ENCODE assay signal across 20 cellular contexts in genomic region chr5:581266-581665, GRCh38.
"Had no signal": no experiment of that assay in that cellular context is flagged by ENCODE, and none has a peak within 500 bp of the region (broad histone marks: within the 10 kb centered on the region; RNA-seq: fewer than 3 reads in every experiment).

No MANE protein-coding gene starts in this region.

- H3K27ac ChIP-seq: colonic mucosa, foreskin keratinocyte, hepatocyte, neutrophil, skin epidermis, thyroid gland, upper lobe of left lung, vagina had no signal

- H3K27ac Mint-ChIP-seq: endodermal cell; naive thymus-derived CD4-positive, alpha-beta T cell had no signal

- H3K4me2 ChIP-seq: hepatocyte had no signal

- H3K4me3 ChIP-seq: colonic mucosa, hepatocyte, lung, skin epidermis, thyroid gland, upper lobe of left lung, vagina had no signal

- H3K4me1 ChIP-seq: colonic mucosa, foreskin keratinocyte, thyroid gland, upper lobe of left lung, vagina had no signal

- ATAC-seq: foreskin keratinocyte; left colon; left ventricle myocardium superior; naive thymus-derived CD4-positive, alpha-beta T cell; sciatic nerve had no signal

- H3K9me3 ChIP-seq: colonic mucosa, neutrophil, thyroid gland, vagina had no signal

- H3K27me3 ChIP-seq: colonic mucosa, thyroid gland, vagina had no signal

- DNase-seq: colonic mucosa; effector CD4-positive, alpha-beta T cell; endodermal cell; erythroblast; foreskin keratinocyte; left colon; left ventricle myocardium superior; mesenchymal stem cell; naive thymus-derived CD4-positive, alpha-beta T cell; stimulated activated CD4-positive, alpha-beta T cell treated with anti-CD3 and anti-CD28 coated beads, Interleukin-2, amount 100 ng/mL, for 24 hours; stimulated activated CD4-positive, alpha-beta T cell treated with anti-CD3 and anti-CD28 coated beads, Interleukin-4, amount 100 ng/mL, for 4 hours; stimulated activated naive CD4-positive, alpha-beta T cell; thyroid gland; upper lobe of left lung had no signal

- H3K4me3 Mint-ChIP-seq: endodermal cell; naive thymus-derived CD4-positive, alpha-beta T cell had no signal

- H3K36me3 ChIP-seq: colonic mucosa, neutrophil, thyroid gland, upper lobe of left lung, vagina had no signal

- H2AFZ ChIP-seq: hepatocyte had no signal

- H3K79me2 ChIP-seq: hepatocyte had no signal
